In the genomic region with DNA sequence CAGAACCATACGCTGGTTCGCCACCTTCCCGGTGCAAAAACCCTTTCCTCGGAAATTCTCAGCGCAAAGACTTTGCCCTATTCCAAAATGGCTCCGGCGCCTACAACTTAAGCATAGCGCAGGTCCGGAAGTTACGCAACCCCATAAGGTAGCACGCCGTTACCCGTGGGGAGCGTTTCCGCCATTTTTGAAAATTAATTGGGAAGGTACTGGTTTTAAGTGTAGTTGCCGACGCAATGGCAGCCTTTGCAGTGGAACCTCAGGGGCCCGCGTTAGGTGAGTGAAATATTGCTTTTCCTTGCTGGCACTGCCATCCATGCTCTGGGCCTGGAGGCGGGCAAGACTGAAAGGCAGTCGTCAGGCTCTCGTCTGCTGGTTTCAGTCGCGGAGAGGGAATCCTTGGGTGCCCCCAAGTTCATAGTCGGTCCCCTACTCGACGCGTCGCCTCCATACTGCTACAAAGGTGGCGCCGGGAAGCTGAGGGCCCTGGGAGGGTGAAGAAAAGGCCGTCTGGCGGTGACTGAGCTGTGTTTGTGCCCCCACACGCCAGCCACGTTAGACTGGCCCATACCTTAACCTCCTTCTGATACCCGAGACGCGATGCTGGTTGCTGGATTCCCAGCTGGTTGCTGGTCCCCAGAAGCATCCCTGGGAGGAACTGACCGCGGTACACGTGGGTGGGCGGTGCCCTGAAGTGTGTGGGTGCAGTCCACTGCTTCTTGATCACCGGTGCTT, we compare ENCODE assay signal across 8 cellular contexts. TPM values are rescaled to one million over a fixed set of nuclear protein-coding genes. Genes with fewer than 3 reads are reported as not detected.
DNase-seq lines count a peak whose midpoint lies in the region; ATAC-seq and TF ChIP-seq lines count a peak whose summit lies in the region.

A gene with protein sequence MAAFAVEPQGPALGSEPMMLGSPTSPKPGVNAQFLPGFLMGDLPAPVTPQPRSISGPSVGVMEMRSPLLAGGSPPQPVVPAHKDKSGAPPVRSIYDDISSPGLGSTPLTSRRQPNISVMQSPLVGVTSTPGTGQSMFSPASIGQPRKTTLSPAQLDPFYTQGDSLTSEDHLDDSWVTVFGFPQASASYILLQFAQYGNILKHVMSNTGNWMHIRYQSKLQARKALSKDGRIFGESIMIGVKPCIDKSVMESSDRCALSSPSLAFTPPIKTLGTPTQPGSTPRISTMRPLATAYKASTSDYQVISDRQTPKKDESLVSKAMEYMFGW (plus strand): TSS at position 222 of the 735 bp plus-strand sequence. CDS start 15 bp downstream, at position 237.

- H3K27me3 ChIP-seq in RWPE2 (ENCODE audit: insufficient read depth, poor library complexity, severe bottlenecking): no peaks in the 10 kb centered on the region

- peaks cover 32% of the 10 kb centered on the region for H3K4me1 Mint-ChIP-seq in activated T-helper 2 cell treated with anti-CD3 and anti-CD28 coated beads, Interferon-gamma antibody, Interleukin-2, Interleukin-4, amounts not matched to agents 10 μg/mL and 5 μg/mL and 100 μg/mL, durations not matched to agents 14 hours and 24 hours and 36 hours (ENCODE audit: low read depth)
- H3K4me1 Mint-ChIP-seq in natural killer cell: peaks cover 15 to 26% of the 10 kb centered on the region in 2 donors

- no peaks in the 10 kb centered on the region for H3K9me3 Mint-ChIP-seq in activated T-helper 2 cell treated with anti-CD3 and anti-CD28 coated beads, Interferon-gamma antibody, Interleukin-2, Interleukin-4, amounts not matched to agents 10 μg/mL and 5 μg/mL and 100 μg/mL, durations not matched to agents 14 hours and 24 hours and 36 hours
- H3K9me3 Mint-ChIP-seq in natural killer cell: no peaks in the 10 kb centered on the region

- H3K4me3 Mint-ChIP-seq in activated T-helper 2 cell treated with anti-CD3 and anti-CD28 coated beads, Interferon-gamma antibody, Interleukin-2, Interleukin-4, amounts not matched to agents 10 μg/mL and 5 μg/mL and 100 μg/mL, durations not matched to agents 14 hours and 24 hours and 36 hours (ENCODE audit: low read depth): peak within 1 kb of the TSS; percentile 94
- peak within 1 kb of the TSS; percentile 95 for H3K4me3 Mint-ChIP-seq in natural killer cell

- peak within 1 kb of the TSS; percentile 98 for H3K27ac Mint-ChIP-seq in activated T-helper 2 cell treated with anti-CD3 and anti-CD28 coated beads, Interferon-gamma antibody, Interleukin-2, Interleukin-4, amounts not matched to agents 10 μg/mL and 5 μg/mL and 100 μg/mL, durations not matched to agents 14 hours and 24 hours and 36 hours
- peak within 1 kb of the TSS; percentile 90 to 91 for H3K27ac Mint-ChIP-seq in natural killer cell

- intact Hi-C loops in activated T-helper 2 cell treated with anti-CD3 and anti-CD28 coated beads, Interferon-gamma antibody, Interleukin-2, Interleukin-4, amounts not matched to agents 10 μg/mL and 5 μg/mL and 100 μg/mL, durations not matched to agents 14 hours and 24 hours and 36 hours (cut with micrococcal nuclease): loop anchor here (1.0 to 10.0 kb wide), 5 partner anchors 46 to 1330 kb away; a partner anchor contains a TSS
- intact Hi-C loops in natural killer cell (cut with micrococcal nuclease): loop anchor here (1.0 to 5.0 kb wide), 3 partner anchors 46 to 407 kb away; a partner anchor contains a TSS

- peaks cover 4% of the 10 kb centered on the region for H3K27me3 Mint-ChIP-seq in activated T-helper 2 cell treated with anti-CD3 and anti-CD28 coated beads, Interferon-gamma antibody, Interleukin-2, Interleukin-4, amounts not matched to agents 10 μg/mL and 5 μg/mL and 100 μg/mL, durations not matched to agents 14 hours and 24 hours and 36 hours (ENCODE audit: low read depth)
- H3K27me3 Mint-ChIP-seq in natural killer cell (ENCODE audit: low read depth in 2 of 2): peaks cover 18 to 36% of the 10 kb centered on the region in 2 donors

- H3K4me3 ChIP-seq in RWPE2 (ENCODE audit: severe bottlenecking): peak within 1 kb of the TSS; percentile 75

- H3K27ac ChIP-seq in RWPE2 (ENCODE audit: poor library complexity, severe bottlenecking): peak within 1 kb of the TSS; percentile 87

- ATAC-seq in RWPE2 (ENCODE audit: low read depth): peak; percentile 91
- peak; percentile 92 to 97 (median 96) for ATAC-seq in natural killer cell

- DNase-seq in EH (ENCODE audit: low read depth) (peak; percentile 89), H4 (ENCODE audit: low spot score) (peak; percentile 89), LoVo (ENCODE audit: low spot score) (peak; percentile 91), RWPE2 (ENCODE audit: low spot score) (peak; percentile 90), fibroblast of peridontal ligament (ENCODE audit: extremely low read depth) (peak; percentile 94), natural killer cell (peak; percentile 79)
- peak; percentile 74 for DNase-seq in activated T-helper 2 cell treated with anti-CD3 and anti-CD28 coated beads, Interferon-gamma antibody, Interleukin-2, Interleukin-4, amounts not matched to agents 10 μg/mL and 5 μg/mL and 100 μg/mL, durations not matched to agents 14 hours and 24 hours and 36 hours (ENCODE audit: low spot score)
- DNase-seq in stimulated activated naive CD4-positive, alpha-beta T cell treated with Interleukin-2 at 50 U/mL for 16 hours (lab: John Stamatoyannopoulos, UW): peak; percentile 75

- TF ChIP-seq CTCF in RWPE2 (IDR thresholded peaks at IDR 0.05; ENCODE audit: poor library complexity, severe bottlenecking) (no peak), natural killer cell (IDR thresholded peaks at IDR 0.05) (no peak)

- H3K36me3 ChIP-seq in RWPE2 (ENCODE audit: low read depth): peaks cover 18% of the 10 kb centered on the region

- H3K9me3 ChIP-seq in RWPE2 (ENCODE audit: severe bottlenecking): no peaks in the 10 kb centered on the region

- peaks cover 19% of the 10 kb centered on the region for H3K36me3 Mint-ChIP-seq in activated T-helper 2 cell treated with anti-CD3 and anti-CD28 coated beads, Interferon-gamma antibody, Interleukin-2, Interleukin-4, amounts not matched to agents 10 μg/mL and 5 μg/mL and 100 μg/mL, durations not matched to agents 14 hours and 24 hours and 36 hours (ENCODE audit: low read depth)
- no peaks in the 10 kb centered on the region for H3K36me3 Mint-ChIP-seq in natural killer cell

- peaks cover 16% of the 10 kb centered on the region for H3K4me1 ChIP-seq in RWPE2 (ENCODE audit: insufficient read depth, poor library complexity, severe bottlenecking)

RNA-seq across cellular contexts. Expression of the gene that starts here (rescaled TPM):
- 41.0 and 41.1 TPM in 2 replicates for total RNA-seq in H4 (2014; rRNA removed; shearing (Covaris generic))
- 30.9 and 39.3 TPM in 2 replicates for total RNA-seq in activated T-helper 2 cell treated with anti-CD3 and anti-CD28 coated beads, Interferon-gamma antibody, Interleukin-2, Interleukin-4, amounts not matched to agents 10 μg/mL and 5 μg/mL and 100 μg/mL, durations not matched to agents 14 hours and 24 hours and 36 hours
- total RNA-seq in natural killer cell: 10 to 100 TPM; 10.5 to 14.0 (median 12.7) TPM

Comparison
In these comparisons a context has a peak if more than half of its experiments do, and no peak if none do; other contexts are left out.
1. Peak in every context shown above with its lines: DNase-seq, ATAC-seq, H3K4me3 ChIP-seq and H3K27ac ChIP-seq.